In genomic region chr12:75838309-75838708, GRCh38 we compare ENCODE assay signal across 14 cellular contexts.
"Had no signal": no experiment of that assay in that cellular context is flagged by ENCODE, and none has a peak within 500 bp of the region (broad histone marks: within the 10 kb centered on the region; RNA-seq: fewer than 3 reads in every experiment).

No MANE protein-coding gene starts in this region.

- H3K36me3 Mint-ChIP-seq: natural killer cell, T-cell, type B pancreatic cell had no signal

- H3K9me3 Mint-ChIP-seq: activated naive CD4-positive, alpha-beta T cell treated with anti-CD3 and anti-CD28 coated beads for 36 hours; natural killer cell had no signal

- H3K27me3 Mint-ChIP-seq: type B pancreatic cell had no signal

- H3K27ac Mint-ChIP-seq: activated naive CD4-positive, alpha-beta T cell treated with anti-CD3 and anti-CD28 coated beads for 36 hours; natural killer cell; T-cell; type B pancreatic cell had no signal

- FAIRE-seq: astrocyte, bronchial epithelial cell, keratinocyte had no signal

- DNase-seq: activated CD4-positive, alpha-beta T cell treated with anti-CD3 and anti-CD28 coated beads, Interleukin-2, amount 50 U/mL, for 1 hour; activated naive CD4-positive, alpha-beta T cell treated with anti-CD3 and anti-CD28 coated beads for 36 hours; cerebellar nuclear complex; cortex of kidney; head of caudate nucleus; natural killer cell; stimulated activated CD8-positive, alpha-beta memory T cell treated with anti-CD3 and anti-CD28 coated beads, Interleukin-4, amount 100 ng/mL, for 48 hours; stomach; T-cell had no signal

- H3K4me1 Mint-ChIP-seq: natural killer cell, T-cell had no signal

- ATAC-seq: left lobe of liver, natural killer cell, T-cell had no signal

- H3K4me3 Mint-ChIP-seq: activated naive CD4-positive, alpha-beta T cell treated with anti-CD3 and anti-CD28 coated beads for 36 hours; natural killer cell; T-cell; type B pancreatic cell had no signal
